In genomic region chr3:38137615-38138346, GRCh38 we compare ENCODE assay signal across 8 cellular contexts. TPM values are rescaled to one million over a fixed set of nuclear protein-coding genes. Genes with fewer than 3 reads are reported as not detected.
A peak's percentile ranks its signal among the peaks of the same experiment; 100 is the strongest.
DNase-seq lines count a peak whose midpoint lies in the region; ATAC-seq and TF ChIP-seq lines count a peak whose summit lies in the region.

No MANE protein-coding gene starts in this region.

- peak overlapping the region; percentile 63 to 97 (median 90) for H3K4me3 ChIP-seq in upper lobe of left lung

- H3K36me3 ChIP-seq in upper lobe of left lung, result peaks cover 0 to 44% (median 31%) of the 10 kb centered on the region in 4 donors

- no peak for TF ChIP-seq POLR2A in upper lobe of left lung (IDR thresholded peaks at IDR 0.05)

- TF ChIP-seq CTCF in RWPE1 (conservative IDR thresholded peaks at IDR 0.05; ENCODE audit: low read depth) (no peak), chondrocyte (IDR thresholded peaks at IDR 0.05) (no peak), mesothelial cell of epicardium (IDR thresholded peaks at IDR 0.05; ENCODE audit: unreplicated experiment) (no peak), upper lobe of left lung (IDR thresholded peaks at IDR 0.05) (peak in 1 of 6 experiments; percentile 8)

- H3K4me1 Mint-ChIP-seq in chondrocyte (ENCODE audit: low read depth), result peaks cover 40% of the 10 kb centered on the region
- peaks cover 56% of the 10 kb centered on the region for H3K4me1 Mint-ChIP-seq in mesothelial cell of epicardium

- POLR2A ChIA-PET in RWPE1 (lab: Yijun Ruan, JAX; ENCODE audit: low non-redundant PET), result interaction anchor here (0.7 kb wide), 1 partner anchor 194 kb away, joined by 3 read pairs; no protein-coding TSS in a partner anchor

- H3K4me1 ChIP-seq in upper lobe of left lung, result peaks cover 47 to 65% (median 53%) of the 10 kb centered on the region in 4 donors

- CTCF ChIA-PET in RWPE1 (lab: Yijun Ruan, JAX), result no interaction called here

- H3K9me3 Mint-ChIP-seq in chondrocyte (ENCODE audit: low read depth) (no peaks in the 10 kb centered on the region), mesothelial cell of epicardium (no peaks in the 10 kb centered on the region)

- ATAC-seq in upper lobe of left lung (ENCODE audit: low FRiP score in 2 of 2), result peak in 1 of 2 donors; percentile 53

- WGBS in upper lobe of left lung, 2 donors, result 10 to 17% methylated on average over 12 to 22 of the region's 22 CpGs

- peak overlapping the region; percentile 90 for H3K27ac ChIP-seq in RWPE1
- H3K27ac ChIP-seq in upper lobe of left lung, result peak overlapping the region; percentile 91 to 98 (median 96)

- H3K9me3 ChIP-seq in upper lobe of left lung, result no peaks in the 10 kb centered on the region

- peak overlapping the region; percentile 96 for H3K4me3 Mint-ChIP-seq in chondrocyte (ENCODE audit: unreplicated experiment)
- peak overlapping the region; percentile 88 for H3K4me3 Mint-ChIP-seq in mesothelial cell of epicardium

- no peak for TF ChIP-seq EP300 in upper lobe of left lung (IDR thresholded peaks at IDR 0.05)

- no peaks in the 10 kb centered on the region for H3K27me3 ChIP-seq in upper lobe of left lung

- H3K36me3 Mint-ChIP-seq in chondrocyte (ENCODE audit: low read depth) (peaks cover 14% of the 10 kb centered on the region), mesothelial cell of epicardium (peaks cover 13% of the 10 kb centered on the region)

- H3K27me3 Mint-ChIP-seq in chondrocyte (ENCODE audit: low read depth), result no peaks in the 10 kb centered on the region
- no peaks in the 10 kb centered on the region for H3K27me3 Mint-ChIP-seq in mesothelial cell of epicardium (ENCODE audit: low read depth)

- DNase-seq in DMS79 (lab: John Stamatoyannopoulos, UW) (peak; percentile 27), DMS79 treated with DMSO at 0.1 percent for 48 hours (lab: John Stamatoyannopoulos, UW) (no peak), RWPE1 (ENCODE audit: low spot score) (no peak), chondrocyte (ENCODE audit: low spot score) (no peak), mesothelial cell of epicardium (ENCODE audit: low spot score in 2 of 2, unreplicated experiment in 2 of 2) (no peak), upper lobe of left lung (no peak), AML-193 (lab: John Stamatoyannopoulos, UW) (no peak), Kasumi-1 (lab: John Stamatoyannopoulos, UW) (no peak)

- H3K27ac Mint-ChIP-seq in chondrocyte (ENCODE audit: unreplicated experiment) (peak overlapping the region; percentile 95), mesothelial cell of epicardium (peak overlapping the region; percentile 98)

RNA-seq across cellular contexts. Expression of gene MYD88, which starts 0.7 kb away (rescaled TPM):
- 9.3 to 23.7 TPM (median 22.4 TPM) in 3 replicates for total RNA-seq in chondrocyte
- 27.3 to 33.1 TPM (median 28.1 TPM) in 3 replicates for total RNA-seq in mesothelial cell of epicardium
- 100 to 1,000 TPM in 2 of 6 donors, 10 to 100 TPM in 4; 38.1 to 116 (median 83.3) TPM for total RNA-seq in upper lobe of left lung

RNA-seq across cellular contexts. Expression of gene ACAA1, which starts 0.9 kb away (rescaled TPM):
- total RNA-seq in chondrocyte (47.5 to 55.2 TPM (median 48.6 TPM) in 3 replicates), mesothelial cell of epicardium (52.7 to 57.7 TPM (median 53.2 TPM) in 3 replicates), upper lobe of left lung (100 to 1,000 TPM in 4 of 6 donors, 10 to 100 TPM in 2; 67.1 to 170 (median 116) TPM)

RNA-seq across cellular contexts. Expression of gene OXSR1, which starts 27.6 kb away (rescaled TPM):
- 66.5 to 76.0 TPM (median 72.0 TPM) in 3 replicates for total RNA-seq in chondrocyte
- total RNA-seq in mesothelial cell of epicardium, result 42.3 to 43.2 TPM (median 42.6 TPM) in 3 replicates
- total RNA-seq in upper lobe of left lung, result 10 to 100 TPM; 26.6 to 43.7 (median 31.6) TPM
